In the genomic region with DNA sequence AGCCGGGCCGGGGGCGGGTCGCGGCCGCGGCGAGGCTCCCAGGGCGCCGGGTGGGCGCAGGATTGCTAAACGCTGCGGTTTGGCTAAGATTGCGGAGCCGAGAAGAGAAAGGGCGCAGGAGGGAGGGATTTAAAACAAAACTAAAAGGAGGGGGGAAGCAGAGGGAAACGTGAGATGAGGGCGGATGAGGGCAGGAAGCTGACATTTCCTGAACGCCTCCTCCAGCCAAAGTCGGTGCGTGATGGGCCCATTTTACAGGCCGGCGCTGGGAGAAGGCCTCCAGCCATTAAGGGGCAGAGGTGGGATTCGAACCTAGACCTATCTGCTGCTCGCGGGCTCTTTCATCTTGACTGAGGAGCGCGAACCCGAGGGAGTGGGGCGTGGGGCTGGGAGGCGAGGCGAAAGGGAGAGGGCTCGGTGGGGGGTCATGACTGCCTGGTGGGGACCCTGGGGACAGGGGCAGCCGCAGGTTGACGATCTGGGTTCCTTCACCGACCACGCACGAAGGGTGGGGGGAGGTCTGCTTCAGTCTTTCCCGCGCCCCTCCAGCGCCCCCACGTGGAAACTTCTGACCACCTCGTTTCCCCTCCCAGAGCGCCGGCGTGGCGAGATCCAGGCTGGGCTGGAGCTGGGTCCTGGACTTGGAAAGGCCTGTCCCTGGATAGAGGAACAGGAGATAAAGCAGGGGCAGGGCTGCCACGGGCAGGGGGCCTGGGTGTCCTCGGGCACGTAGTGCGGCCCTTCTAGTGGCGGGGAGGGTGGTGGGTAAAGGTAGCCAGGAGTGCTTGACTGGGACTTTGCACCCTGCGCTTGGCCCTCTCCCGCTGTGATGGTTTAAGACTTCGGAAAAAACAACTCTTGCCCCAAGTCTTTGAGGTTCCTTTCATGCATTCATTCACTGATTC, we compare ENCODE assay signal across 8 cellular contexts. TPM values are rescaled to one million over a fixed set of nuclear protein-coding genes. Genes with fewer than 3 reads are reported as not detected.
DNase-seq lines count a peak whose midpoint lies in the region; ATAC-seq lines count a peak whose summit lies in the region.

No MANE protein-coding gene starts in this region.

- peaks cover 0 to 3% of the 10 kb centered on the region in 2 donors for H3K4me1 ChIP-seq in esophagus (ENCODE audit: control insufficient read depth in 2 of 2, insufficient read depth in 2 of 2, low read length in 1 of 2)
- peaks cover 0 to 18% of the 10 kb centered on the region in 2 donors for H3K4me1 ChIP-seq in muscle layer of duodenum (ENCODE audit: control insufficient read depth in 1 of 2, insufficient read depth in 2 of 2, low read length in 2 of 2)

- H3K4me3 ChIP-seq in esophagus (ENCODE audit: low read depth in 1 of 2, low read length in 2 of 2) (peak overlapping the region; percentile 48 to 74), muscle layer of duodenum (ENCODE audit: low read depth in 1 of 2, low read length in 2 of 2) (peak overlapping the region; percentile 60 to 76)

- 6 to 7% methylated on average over 48 to 55 of the region's 55 CpGs for WGBS in esophagus, 2 donors

- peak; percentile 32 to 46 for DNase-seq in NCI-H2081 (lab: John Stamatoyannopoulos, UW)
- DNase-seq in NCI-H2081 treated with DMSO at 0.1 percent for 48 hours (lab: John Stamatoyannopoulos, UW), result no peak
- peak; percentile 53 for DNase-seq in NOMO-1 treated with DMSO at 0.1 percent for 48 hours (lab: John Stamatoyannopoulos, UW; ENCODE audit: unreplicated experiment)
- DNase-seq in activated T-cell treated with anti-CD3 and anti-CD28 coated beads for 1 hour (ENCODE audit: low read depth), result peak; percentile 68
- DNase-seq in stimulated activated CD8-positive, alpha-beta memory T cell treated with anti-CD3 and anti-CD28 coated beads, Interleukin-4, amount 100 ng/mL, for 48 hours, result peak; percentile 83

- no peak for ATAC-seq in HG02938 (IDR thresholded peaks at IDR 0.05; ENCODE audit: unreplicated experiment)

- no peaks in the 10 kb centered on the region for H3K27me3 ChIP-seq in esophagus (ENCODE audit: control insufficient read depth in 1 of 2, insufficient read depth in 2 of 2, low read length in 2 of 2)
- H3K27me3 ChIP-seq in muscle layer of duodenum (ENCODE audit: low read depth, low read length), result no peaks in the 10 kb centered on the region

- H3K9me3 ChIP-seq in esophagus (ENCODE audit: control insufficient read depth in 2 of 2, insufficient read depth in 1 of 2, low read depth in 1 of 2, low read length in 1 of 2) (no peaks in the 10 kb centered on the region), muscle layer of duodenum (ENCODE audit: control insufficient read depth in 1 of 2, low read length in 2 of 2) (no peaks in the 10 kb centered on the region)

- H3K36me3 ChIP-seq in esophagus (ENCODE audit: control insufficient read depth in 2 of 2, insufficient read depth in 2 of 2, low read length in 1 of 2) (no peaks in the 10 kb centered on the region), muscle layer of duodenum (ENCODE audit: control insufficient read depth in 1 of 2, insufficient read depth in 2 of 2, low read length in 2 of 2) (no peaks in the 10 kb centered on the region)

- peak overlapping the region in 1 of 2 donors; percentile 22 for H3K27ac ChIP-seq in esophagus (ENCODE audit: low read depth in 2 of 2, low read length in 1 of 2)
- H3K27ac ChIP-seq in muscle layer of duodenum (ENCODE audit: low read length), result no peak overlapping the region

RNA-seq across cellular contexts. Expression of a gene that starts 3.8 kb away (rescaled TPM):
- not detected for polyA plus RNA-seq in esophagus
